Comparison of ENCODE assay signal across 14 cellular contexts in the genomic region with DNA sequence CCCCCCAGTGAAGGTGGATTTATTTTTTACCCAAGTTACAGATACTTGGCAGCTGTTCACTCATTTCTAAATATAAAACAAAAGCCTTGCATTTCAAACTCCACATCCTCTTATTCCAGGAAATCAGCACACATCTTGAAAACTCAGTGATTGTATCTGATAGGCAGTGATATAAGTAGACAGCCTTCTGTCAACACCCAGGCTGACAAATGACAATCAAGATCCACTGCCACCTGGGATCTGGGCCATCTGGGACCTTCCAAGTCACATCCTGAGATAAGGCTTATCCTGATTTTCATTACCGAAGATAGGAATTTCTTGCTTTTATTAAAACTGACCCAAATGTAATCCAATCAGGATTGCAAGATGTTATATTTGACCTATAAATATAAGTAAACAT.
DNase-seq lines count a peak whose midpoint lies in the region.
"Had no signal": no experiment of that assay in that cellular context is flagged by ENCODE, and none has a peak within 500 bp of the region (broad histone marks: within the 10 kb centered on the region; RNA-seq: fewer than 3 reads in every experiment).

No MANE protein-coding gene starts in this region.

- peak; percentile 4 for DNase-seq in EH (ENCODE audit: low read depth)
- DNase-seq in NCI-H524 treated with DMSO at 0.1 percent for 48 hours (lab: John Stamatoyannopoulos, UW), result peak; percentile 63
- DNase-seq in cerebellar cortex (ENCODE audit: low spot score), result peak; percentile 22
- peak; percentile 3 for DNase-seq in myocyte (ENCODE audit: low read depth)
- DNase-seq in T-helper 1 cell, result no peak
- no peak for DNase-seq in ACHN
- DNase-seq in 8988T, result no peak
- no peak for DNase-seq in inferior parietal cortex (ENCODE audit: extremely low spot score)
- DNase-seq: BE2C; CD8-positive, alpha-beta T cell; COR-L47; DMS53; GM23248; H7 had no signal

- in situ Hi-C loops in ACHN (cut with HindIII; ENCODE audit: low pct_ligation_motif_present, low pct_unique_long_range_greater_than_20kb, low sequenced_read_pairs), result no loop called here

Comparison
In these comparisons a context has a peak if more than half of its experiments do, and no peak if none do; other contexts are left out.
1. DNase-seq: peak in EH (single experiment), NCI-H524 treated with DMSO at 0.1 percent for 48 hours (single experiment), cerebellar cortex (single experiment) and myocyte (single experiment); none in T-helper 1 cell (0 of 5), ACHN (single experiment), 8988T (single experiment) and inferior parietal cortex (single experiment).